Comparison of ENCODE assay signal across 1 cellular context in genomic region chr17:78341559-78342437, GRCh38.
A peak's percentile ranks its signal among the peaks of the same experiment; 100 is the strongest.
TF ChIP-seq lines count a peak whose summit lies in the region.

No MANE protein-coding gene starts in this region.

TF ChIP-seq in HepG2, 621 proteins besides CTCF, POLR2A, EP300 and RAD21 (continued from another document):
- peak; percentile 88 for TF ChIP-seq ZNF142 (CRISPR knock-in tag; IDR thresholded peaks at IDR 0.05)
- TF ChIP-seq HDAC6 (IDR thresholded peaks at IDR 0.05; ENCODE audit: low read depth, low read length): no peak
- TF ChIP-seq ZNF615 (CRISPR knock-in tag; IDR thresholded peaks at IDR 0.05; ENCODE audit: borderline replicate concordance): no peak
- 0 out of 2 replicates have a peak, but pooled peaks have one; percentile 28 for TF ChIP-seq ZNF580 (CRISPR knock-in tag; IDR thresholded peaks at IDR 0.05; ENCODE audit: borderline replicate concordance, low read depth)
- no peak for TF ChIP-seq ZFP41 (CRISPR knock-in tag; IDR thresholded peaks at IDR 0.05; ENCODE audit: borderline replicate concordance)
- TF ChIP-seq FOXO4 (CRISPR knock-in tag; conservative IDR thresholded peaks at IDR 0.05): no peak
- no peak for TF ChIP-seq ELF3 (CRISPR knock-in tag; IDR thresholded peaks at IDR 0.05)
- TF ChIP-seq CREBL2 (CRISPR knock-in tag; IDR thresholded peaks at IDR 0.05; ENCODE audit: borderline replicate concordance): 0 out of 2 replicates have a peak, but pooled peaks have one; percentile 33
- TF ChIP-seq ZNF281 (CRISPR knock-in tag; IDR thresholded peaks at IDR 0.05; ENCODE audit: borderline replicate concordance): no peak
- TF ChIP-seq ZNF777 (CRISPR knock-in tag; IDR thresholded peaks at IDR 0.05): peak; percentile 85
- TF ChIP-seq TSC22D2 (CRISPR knock-in tag; IDR thresholded peaks at IDR 0.05; ENCODE audit: borderline replicate concordance): no peak
TF ChIP-seq in HepG2: peak in this region for 18.
